In the genomic region with DNA sequence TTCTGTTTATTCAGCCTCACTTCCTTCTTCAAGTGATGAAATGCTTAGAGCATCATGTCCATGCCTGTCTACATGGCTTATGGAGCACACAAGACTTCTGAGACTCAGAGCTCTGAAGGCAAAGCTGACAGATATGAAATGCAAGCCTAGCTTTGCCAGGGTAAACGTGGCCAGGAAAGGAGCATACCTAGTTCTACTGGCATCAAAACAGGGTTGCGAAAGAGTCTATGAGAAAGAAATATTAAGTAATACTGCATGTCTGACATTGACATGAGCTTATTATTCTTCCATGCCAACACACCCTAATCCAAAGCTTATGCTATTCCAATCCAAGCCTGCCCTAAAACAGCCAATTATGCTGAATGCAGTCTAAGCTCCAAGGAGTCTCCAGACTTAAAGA, we compare ENCODE assay signal across 22 cellular contexts.
DNase-seq lines count a peak whose midpoint lies in the region; ATAC-seq, FAIRE-seq and TF ChIP-seq lines count a peak whose summit lies in the region.
"Had no signal": no experiment of that assay in that cellular context is flagged by ENCODE, and none has a peak within 500 bp of the region (broad histone marks: within the 10 kb centered on the region; RNA-seq: fewer than 3 reads in every experiment).

No MANE protein-coding gene starts in this region.

- H3K36me3 Mint-ChIP-seq in MCF 10A (ENCODE audit: insufficient read depth, unreplicated experiment), result peaks cover 6% of the 10 kb centered on the region
- H3K36me3 Mint-ChIP-seq: CD8-positive, alpha-beta memory T cell had no signal

- no peaks in the 10 kb centered on the region for H3K27me3 Mint-ChIP-seq in MCF 10A (ENCODE audit: insufficient read depth, unreplicated experiment)
- H3K27me3 Mint-ChIP-seq: CD8-positive, alpha-beta memory T cell had no signal

- H3K18ac ChIP-seq in H1 (ENCODE audit: extremely low read depth, low read length), result no peak overlapping the region

- no peak overlapping the region for H3K27ac ChIP-seq in breast epithelium
- H3K27ac ChIP-seq in H1 (ENCODE audit: low read depth, low read length), result no peak overlapping the region
- H3K27ac ChIP-seq: BLaER1 treated with 17β-estradiol and CSF1 and Interleukin-3, amounts not matched to agents 10 nM and 100 nM; HL-60; SJCRH30 had no signal

- H3K4me3 ChIP-seq in breast epithelium, result no peak overlapping the region
- no peak overlapping the region for H3K4me3 ChIP-seq in H1 (ENCODE audit: extremely low read depth in 1 of 4, insufficient read depth in 2 of 4, low read depth in 3 of 4, low read length in 4 of 4)
- H3K4me3 ChIP-seq: BLaER1 treated with 17β-estradiol and CSF1 and Interleukin-3, amounts not matched to agents 10 nM and 100 nM; GM23338; SJCRH30 had no signal

- H3K56ac ChIP-seq in H1 (replicated peaks; ENCODE audit: insufficient read length, low read depth, low read length), result no peak overlapping the region

- H3K36me3 ChIP-seq in breast epithelium, result no peaks in the 10 kb centered on the region
- H3K36me3 ChIP-seq in H1 (ENCODE audit: control insufficient read depth in 2 of 4, insufficient read depth in 4 of 4, low read length in 3 of 4), result no peaks in the 10 kb centered on the region
- H3K36me3 ChIP-seq: BLaER1 treated with 17β-estradiol and CSF1 and Interleukin-3, amounts not matched to agents 10 nM and 100 nM; SJCRH30 had no signal

- CTCF ChIA-PET in MCF 10A (lab: Yijun Ruan, JAX) (interaction anchor here (0.5 to 1.0 kb wide), 6 partner anchors 163 to 1735 kb away, joined by 3 to 7 read pairs (median 4); no protein-coding TSS in a partner anchor), H1 (lab: Charles Lee; ENCODE audit: partially characterized antibody) (interaction anchor here (0.6 kb wide), 1 partner anchor 928 kb away, joined by 3 read pairs; no protein-coding TSS in a partner anchor)

- H3K27ac Mint-ChIP-seq in MCF 10A (ENCODE audit: low read depth, unreplicated experiment), result no peak overlapping the region
- H3K27ac Mint-ChIP-seq: GM23338 had no signal

- H2BK12ac ChIP-seq in H1 (ENCODE audit: low read depth, low read length), result no peak overlapping the region

- no peak overlapping the region for H4K5ac ChIP-seq in H1 (ENCODE audit: insufficient read length, low read depth, low read length)

- peak; percentile 96 for DNase-seq in MCF 10A (ENCODE audit: unreplicated experiment)
- DNase-seq in breast epithelium (ENCODE audit: low spot score in 2 of 2), result no peak
- no peak for DNase-seq in H1 (ENCODE audit: low read depth in 1 of 2, low spot score in 2 of 2)
- no peak for DNase-seq in left lobe of liver (ENCODE audit: low spot score)
- no peak for DNase-seq in NCI-H2029 treated with DMSO at 0.1 percent for 48 hours (lab: John Stamatoyannopoulos, UW)
- no peak for DNase-seq in NOMO-1 (lab: John Stamatoyannopoulos, UW; ENCODE audit: unreplicated experiment in 2 of 2)
- no peak for DNase-seq in effector CD4-positive, alpha-beta T cell
- DNase-seq: CD8-positive, alpha-beta memory T cell; DND-41; KBM-7; NCI-H1092 treated with DMSO at 0.1 percent for 48 hours; NCI-H2107; NCI-H2227 treated with DMSO at 0.1 percent for 48 hours; NCI-H524 treated with DMSO at 0.1 percent for 48 hours; NK-92 treated with Interleukin-12 subunit alpha and Interleukin-12 subunit beta, amount 100 ng/mL, for 24 hours; OCI-M1; SJCRH30 had no signal

- H3K79me2 ChIP-seq in H1 (ENCODE audit: control insufficient read depth in 1 of 2, insufficient read depth in 2 of 2, low read length in 2 of 2), result no peaks in the 10 kb centered on the region

- H3K79me1 ChIP-seq in H1 (ENCODE audit: low read depth, low read length), result no peaks in the 10 kb centered on the region

- no TSS peak for BruUV-seq in MCF 10A (replicated peaks; lab: Mats Ljungman, UMichigan)

- intact Hi-C loops in MCF 10A (cut with micrococcal nuclease), result no loop called here
- intact Hi-C loops in breast epithelium (cut with DNase I; ENCODE audit: low total_unique reads), result no loop called here

- no peaks in the 10 kb centered on the region for H3K27me3 ChIP-seq in breast epithelium
- no peaks in the 10 kb centered on the region for H3K27me3 ChIP-seq in H1 (replicated peaks in 1 of 4; ENCODE audit: control insufficient read depth in 3 of 4, extremely low read depth in 1 of 4, insufficient read depth in 3 of 4, low read length in 3 of 4)
- H3K27me3 ChIP-seq: BLaER1 treated with 17β-estradiol and CSF1 and Interleukin-3, amounts not matched to agents 10 nM and 100 nM; SJCRH30 had no signal

- H3K9me3 Mint-ChIP-seq in MCF 10A (ENCODE audit: unreplicated experiment), result no peaks in the 10 kb centered on the region
- H3K9me3 Mint-ChIP-seq: GM23338 had no signal

- no peak for TF ChIP-seq RAD21 in H1 (IDR thresholded peaks at IDR 0.05 in 1 of 2, conservative IDR thresholded peaks at IDR 0.05 in 1 of 2; ENCODE audit: low read depth in 2 of 2, low read length in 2 of 2)

- H4K8ac ChIP-seq in H1 (ENCODE audit: extremely low read depth, insufficient read depth, low read length), result no peak overlapping the region

- no peak overlapping the region for H2BK120ac ChIP-seq in H1 (replicated peaks; ENCODE audit: low read depth, low read length)

- H2AFZ ChIP-seq in H1 (ENCODE audit: low read length), result no peak overlapping the region
- H2AFZ ChIP-seq: GM23338 had no signal

- POLR2A ChIA-PET in MCF 10A (lab: Yijun Ruan, JAX), result interaction anchor here (0.5 to 1.3 kb wide), 11 partner anchors 11 to 187 kb away, joined by 3 read pairs; no protein-coding TSS in a partner anchor
- POLR2A ChIA-PET in H1 (lab: Charles Lee; ENCODE audit: partially characterized antibody), result no interaction called here

- no peak overlapping the region for H4K91ac ChIP-seq in H1 (replicated peaks; ENCODE audit: insufficient read length, low read length)

- H3K9ac ChIP-seq in H1 (replicated peaks in 1 of 4; ENCODE audit: extremely low read depth in 1 of 4, low read depth in 3 of 4, low read length in 3 of 4), result no peak overlapping the region
- H3K9ac ChIP-seq: BLaER1 treated with 17β-estradiol and CSF1 and Interleukin-3, amounts not matched to agents 10 nM and 100 nM had no signal

- H3K4me2 ChIP-seq in H1 (ENCODE audit: insufficient read depth in 1 of 2, low read depth in 2 of 2, low read length in 2 of 2), result no peak overlapping the region
- H3K4me2 ChIP-seq: BLaER1 treated with 17β-estradiol and CSF1 and Interleukin-3, amounts not matched to agents 10 nM and 100 nM; GM23338 had no signal

- WGBS in H1 (ENCODE audit: extremely low coverage in 1 of 2, insufficient coverage in 1 of 2, insufficient read length in 1 of 2, insufficient replicate concordance in 2 of 2, low coverage in 1 of 2, low lambda C conversion rate in 2 of 2, missing lambda C conversion rate in 1 of 2), 2 experiments, result 88% methylated on average over 2 of the region's 2 CpGs; no CpG with 5 or more reads in 1 of the 2 experiments

- no peak overlapping the region for H2BK5ac ChIP-seq in H1 (ENCODE audit: low read depth, low read length)

- TF ChIP-seq EP300 in H1 (IDR thresholded peaks at IDR 0.05; ENCODE audit: borderline replicate concordance in 1 of 2, low read depth in 2 of 2, low read length in 2 of 2), result no peak

- no peak overlapping the region for H3K4ac ChIP-seq in H1 (replicated peaks; ENCODE audit: insufficient read length, low read depth, low read length)

- FAIRE-seq in H1 (lab: Jason Lieb, UNC), result no peak
- FAIRE-seq: G401.6 had no signal

- H2BK15ac ChIP-seq in H1 (ENCODE audit: low read length), result no peak overlapping the region

- no peak overlapping the region for H3K23ac ChIP-seq in H1 (ENCODE audit: insufficient read length)

- no peak overlapping the region for H3K4me3 Mint-ChIP-seq in MCF 10A (ENCODE audit: unreplicated experiment)
- H3K4me3 Mint-ChIP-seq: CD8-positive, alpha-beta memory T cell; GM23338 had no signal

- H3K23me2 ChIP-seq in H1 (ENCODE audit: low read depth, low read length), result no peaks in the 10 kb centered on the region

- no peaks in the 10 kb centered on the region for H4K20me1 ChIP-seq in H1 (replicated peaks in 1 of 2; ENCODE audit: control insufficient read depth in 1 of 2, insufficient read depth in 2 of 2, low read length in 2 of 2)
- H4K20me1 ChIP-seq: BLaER1 treated with 17β-estradiol and CSF1 and Interleukin-3, amounts not matched to agents 10 nM and 100 nM had no signal

- no peak overlapping the region for H2BK20ac ChIP-seq in H1 (ENCODE audit: low read length)

- H3K14ac ChIP-seq in H1 (ENCODE audit: insufficient read length), result no peak overlapping the region

- peaks cover 10% of the 10 kb centered on the region for H3K4me1 Mint-ChIP-seq in MCF 10A (ENCODE audit: insufficient read depth, unreplicated experiment)
- H3K4me1 Mint-ChIP-seq: CD8-positive, alpha-beta memory T cell had no signal

- TF ChIP-seq CTCF in MCF 10A (IDR thresholded peaks at IDR 0.05; ENCODE audit: unreplicated experiment) (no peak), breast epithelium (IDR thresholded peaks at IDR 0.05) (no peak), H1 (IDR thresholded peaks at IDR 0.05; ENCODE audit: control extremely low read depth in 1 of 3, insufficient read depth in 1 of 3, low read depth in 1 of 3, low read length in 3 of 3) (no peak)

- H3K9me3 ChIP-seq in breast epithelium, result no peaks in the 10 kb centered on the region
- H3K9me3 ChIP-seq in H1 (ENCODE audit: insufficient read depth in 2 of 2, low read depth in 1 of 2, low read length in 1 of 2), result no peaks in the 10 kb centered on the region
- H3K9me3 ChIP-seq: BLaER1 treated with 17β-estradiol and CSF1 and Interleukin-3, amounts not matched to agents 10 nM and 100 nM; SJCRH30 had no signal

- no peak for TF ChIP-seq POLR2A in breast epithelium (IDR thresholded peaks at IDR 0.05)
- no peak for TF ChIP-seq POLR2A in H1 (IDR thresholded peaks at IDR 0.05; ENCODE audit: control extremely low read depth in 1 of 2, low read depth in 2 of 2, low read length in 2 of 2)

- ATAC-seq in left lobe of liver (peak; percentile 61), GM19023 (IDR thresholded peaks at IDR 0.05; ENCODE audit: unreplicated experiment) (no peak)
- ATAC-seq: GM23338 had no signal

- H3K4me1 ChIP-seq in breast epithelium (no peaks in the 10 kb centered on the region), H1 (replicated peaks in 1 of 4; ENCODE audit: control insufficient read depth in 3 of 4, insufficient read depth in 4 of 4, low read length in 3 of 4) (no peaks in the 10 kb centered on the region)
- H3K4me1 ChIP-seq: BLaER1 treated with 17β-estradiol and CSF1 and Interleukin-3, amounts not matched to agents 10 nM and 100 nM had no signal

- H2AK5ac ChIP-seq in H1 (ENCODE audit: low read depth, low read length), result no peak overlapping the region

TF ChIP-seq in H1, 55 proteins besides CTCF, POLR2A, EP300 and RAD21:
- TF ChIP-seq CEBPB (IDR thresholded peaks at IDR 0.05; ENCODE audit: low read depth, low read length), result 0 out of 2 replicates have a peak, but pooled peaks have one; percentile 3
- no peak for TF ChIP-seq CHD2 (IDR thresholded peaks at IDR 0.05; ENCODE audit: low read length)
